ENCODE assay signal across 28 cellular contexts in genomic region chr6:50992704-50993625, GRCh38.
"Had no signal": no experiment of that assay in that cellular context is flagged by ENCODE, and none has a peak within 500 bp of the region (broad histone marks: within the 10 kb centered on the region; RNA-seq: fewer than 3 reads in every experiment).

No MANE protein-coding gene starts in this region.

- H3K27ac Mint-ChIP-seq: naive thymus-derived CD4-positive, alpha-beta T cell; nephron; stimulated activated memory B cell treated with anti-CD40 and anti-IgM and Interleukin-4, amounts not matched to agents 10 μg/mL and 1 μg/mL and 100 μg/mL, for 72 hours; type B pancreatic cell had no signal

- H3K4me3 ChIP-seq: coronary artery, esophagus squamous epithelium, gastrocnemius medialis, lung, ovary, psoas muscle, skin epidermis, spleen, testis, tibial artery had no signal

- H3K4me1 ChIP-seq: gastrocnemius medialis, psoas muscle, spleen, testis, tibial artery had no signal

- H3K36me3 Mint-ChIP-seq: naive thymus-derived CD4-positive, alpha-beta T cell; stimulated activated memory B cell treated with anti-CD40 and anti-IgM and Interleukin-4, amounts not matched to agents 10 μg/mL and 1 μg/mL and 100 μg/mL, for 72 hours had no signal

- H3K4me3 Mint-ChIP-seq: naive thymus-derived CD4-positive, alpha-beta T cell; nephron; stimulated activated memory B cell treated with anti-CD40 and anti-IgM and Interleukin-4, amounts not matched to agents 10 μg/mL and 1 μg/mL and 100 μg/mL, for 72 hours; type B pancreatic cell had no signal

- FAIRE-seq: endometrium, keratinocyte had no signal

- H3K9me3 ChIP-seq: esophagus squamous epithelium, gastrocnemius medialis, ovary, psoas muscle, spleen, testis, tibial artery had no signal

- H3K27ac ChIP-seq: coronary artery, esophagus squamous epithelium, gastrocnemius medialis, ovary, psoas muscle, spleen, testis, tibial artery had no signal

- H3K36me3 ChIP-seq: esophagus squamous epithelium, gastrocnemius medialis, ovary, spleen, tibial artery had no signal

- H3K9me3 Mint-ChIP-seq: nephron, type B pancreatic cell had no signal

- H3K27me3 Mint-ChIP-seq: stimulated activated memory B cell treated with anti-CD40 and anti-IgM and Interleukin-4, amounts not matched to agents 10 μg/mL and 1 μg/mL and 100 μg/mL, for 72 hours; type B pancreatic cell had no signal

- DNase-seq: dermis blood vessel endothelial cell; effector memory CD4-positive, alpha-beta T cell; erythroblast; esophagus squamous epithelium; gastrocnemius medialis; head of caudate nucleus; mesendoderm; midbrain; naive thymus-derived CD4-positive, alpha-beta T cell; nucleus accumbens; ovary; posterior cingulate gyrus; psoas muscle; right cardiac atrium; spleen; stimulated activated CD4-positive, alpha-beta T cell treated with anti-CD3 and anti-CD28 coated beads, Interleukin-4, amount 100 ng/mL, for 4 hours; stimulated activated naive CD8-positive, alpha-beta T cell treated with anti-CD3 and anti-CD28 coated beads, Interleukin-15, Interleukin-2, amounts not matched to agents 100 U/mL and 50 U/mL, for 24 hours; substantia nigra; testis; tibial artery had no signal

- ATAC-seq: gastrocnemius medialis; naive thymus-derived CD4-positive, alpha-beta T cell; psoas muscle; right cardiac atrium; stimulated activated memory B cell treated with anti-CD40 and anti-IgM and Interleukin-4, amounts not matched to agents 10 μg/mL and 1 μg/mL and 100 μg/mL, for 72 hours; stimulated activated naive CD8-positive, alpha-beta T cell treated with anti-CD3 and anti-CD28 coated beads, Interleukin-15, Interleukin-2, amounts not matched to agents 100 U/mL and 50 U/mL, for 24 hours had no signal

- H3K27me3 ChIP-seq: esophagus squamous epithelium, gastrocnemius medialis, ovary, spleen, testis, tibial artery had no signal

- H3K4me1 Mint-ChIP-seq: naive thymus-derived CD4-positive, alpha-beta T cell; stimulated activated memory B cell treated with anti-CD40 and anti-IgM and Interleukin-4, amounts not matched to agents 10 μg/mL and 1 μg/mL and 100 μg/mL, for 72 hours had no signal
